ENCODE assay signal across 11 cellular contexts in the genomic region with DNA sequence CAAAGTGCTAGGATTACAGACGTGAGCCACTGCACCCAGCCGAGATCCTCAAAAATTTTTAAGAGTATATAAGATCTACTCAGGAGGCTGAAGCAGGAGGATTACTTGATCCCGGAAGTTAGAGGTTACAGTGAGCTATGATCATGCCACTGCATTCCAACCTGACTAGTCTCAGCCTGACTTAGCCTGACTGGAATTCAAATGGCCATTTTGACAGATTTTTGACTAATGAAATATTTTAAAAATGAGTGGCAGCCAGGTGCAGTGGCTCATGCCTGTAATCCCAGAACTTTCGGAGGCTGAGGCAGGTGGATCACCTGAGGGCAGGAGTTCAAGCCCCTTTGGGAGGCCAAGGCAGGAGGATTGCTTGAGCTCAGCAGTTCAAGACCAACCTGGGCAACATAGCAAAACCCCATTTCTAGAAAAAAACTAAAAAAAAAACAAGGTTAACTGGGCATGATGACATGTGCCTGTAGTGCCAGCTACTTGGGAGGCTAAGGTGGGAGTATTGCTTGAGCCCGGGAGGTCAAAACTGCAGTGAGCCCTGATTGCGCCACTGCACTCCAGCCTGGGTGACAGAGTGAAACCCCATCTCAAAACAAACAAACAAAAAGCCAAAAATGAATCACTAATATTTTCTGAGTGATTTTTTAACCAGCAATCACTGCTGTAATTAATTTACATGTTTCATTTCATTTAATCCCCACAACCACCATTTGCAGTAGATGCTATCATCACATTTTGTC. TPM values are rescaled to one million over a fixed set of nuclear protein-coding genes. Genes with fewer than 3 reads are reported as not detected.
DNase-seq lines count a peak whose midpoint lies in the region; ATAC-seq and TF ChIP-seq lines count a peak whose summit lies in the region.
"Had no signal": no experiment of that assay in that cellular context is flagged by ENCODE, and none has a peak within 500 bp of the region (broad histone marks: within the 10 kb centered on the region; RNA-seq: fewer than 3 reads in every experiment).

No MANE protein-coding gene starts in this region.

- H3F3A ChIP-seq in GM23248 (ENCODE audit: insufficient read depth), result peaks cover 85% of the 10 kb centered on the region

- H3K27ac ChIP-seq in GM23248 (peak overlapping the region; percentile 99), skin epidermis (peak overlapping the region in 15 of 21 experiments; percentile 10 to 93 (median 75))

- H3K9ac ChIP-seq in GM23248, result peak overlapping the region; percentile 90

- no peaks in the 10 kb centered on the region for H3K9me3 Mint-ChIP-seq in activated CD8-positive, alpha-beta memory T cell treated with anti-CD3 and anti-CD28 coated beads, Interleukin-2, amount 10 ng/mL, durations not matched to agents 7 days and 5 days (ENCODE audit: low read depth)
- H3K9me3 Mint-ChIP-seq: activated naive CD4-positive, alpha-beta T cell treated with anti-CD3 and anti-CD28 coated beads, Interleukin-2, amount 10 ng/mL, durations not matched to agents 7 days and 5 days had no signal

- H3K4me2 ChIP-seq in GM23248 (ENCODE audit: unreplicated experiment), result peak overlapping the region; percentile 78

- 20 to 24% methylated on average over 6 of the region's 6 CpGs for whole genome bisulfite sequencing in GM23248 (ENCODE audit: low coverage in 1 of 2, low lambda C conversion rate in 2 of 2, missing lambda C conversion rate in 2 of 2), 2 experiments

- no peak for TF ChIP-seq CTCF in fibroblast of villous mesenchyme (IDR thresholded peaks at IDR 0.05; ENCODE audit: insufficient read depth, low read depth, low read length)

- H3K36me3 ChIP-seq in GM23248 (ENCODE audit: low read depth), result peaks cover 3% of the 10 kb centered on the region; the same call in 1 of the 2 replicates

- in situ Hi-C loops in GM23248 (cut with MboI), result loop anchor here (5.0 kb wide), 1 partner anchor 80 kb away; no protein-coding TSS in a partner anchor

- H3K79me2 ChIP-seq in GM23248 (ENCODE audit: insufficient read depth), result peaks cover 13% of the 10 kb centered on the region; the same call in 1 of the 2 replicates

- H2AFZ ChIP-seq in GM23248, result 0 out of 2 replicates have a peak overlapping the region, but pooled peaks have one; percentile 13

- ATAC-seq in GM21390 (IDR thresholded peaks at IDR 0.05; ENCODE audit: unreplicated experiment) (no peak), GM21576 (IDR thresholded peaks at IDR 0.05; ENCODE audit: unreplicated experiment) (no peak)
- no peak for ATAC-seq in activated CD8-positive, alpha-beta memory T cell treated with anti-CD3 and anti-CD28 coated beads, Interleukin-2, amount 10 ng/mL, durations not matched to agents 7 days and 5 days

- H3K4me1 ChIP-seq in GM23248 (ENCODE audit: insufficient read depth), result peaks cover 83% of the 10 kb centered on the region

- H3K9me3 ChIP-seq in GM23248 (ENCODE audit: low read depth), result no peaks in the 10 kb centered on the region

- no peaks in the 10 kb centered on the region for H3K27me3 ChIP-seq in GM23248 (replicated peaks; ENCODE audit: insufficient read depth)

- no peaks in the 10 kb centered on the region for H3K9me2 ChIP-seq in GM23248 (ENCODE audit: insufficient read depth)

- H3K27me3 Mint-ChIP-seq in activated CD8-positive, alpha-beta memory T cell treated with anti-CD3 and anti-CD28 coated beads, Interleukin-2, amount 10 ng/mL, durations not matched to agents 7 days and 5 days, result no peaks in the 10 kb centered on the region
- H3K27me3 Mint-ChIP-seq: activated naive CD4-positive, alpha-beta T cell treated with anti-CD3 and anti-CD28 coated beads, Interleukin-2, amount 10 ng/mL, durations not matched to agents 7 days and 5 days had no signal

- H3K4me3 ChIP-seq in GM23248, result peak overlapping the region; percentile 64
- no peak overlapping the region for H3K4me3 ChIP-seq in fibroblast of villous mesenchyme (ENCODE audit: low read depth, low read length)
- no peak overlapping the region for H3K4me3 ChIP-seq in skin epidermis

- no peaks in the 10 kb centered on the region for H4K20me1 ChIP-seq in GM23248 (ENCODE audit: insufficient read depth)

- H3K36me3 Mint-ChIP-seq in activated CD8-positive, alpha-beta memory T cell treated with anti-CD3 and anti-CD28 coated beads, Interleukin-2, amount 10 ng/mL, durations not matched to agents 7 days and 5 days, result peaks cover 19% of the 10 kb centered on the region

- H3K27ac Mint-ChIP-seq in activated CD8-positive, alpha-beta memory T cell treated with anti-CD3 and anti-CD28 coated beads, Interleukin-2, amount 10 ng/mL, durations not matched to agents 7 days and 5 days, result no peak overlapping the region
- H3K27ac Mint-ChIP-seq: activated naive CD4-positive, alpha-beta T cell treated with anti-CD3 and anti-CD28 coated beads, Interleukin-2, amount 10 ng/mL, durations not matched to agents 7 days and 5 days had no signal

- CTCF ChIA-PET in activated CD8-positive, alpha-beta memory T cell treated with anti-CD3 and anti-CD28 coated beads, Interleukin-2, amount 10 ng/mL, durations not matched to agents 7 days and 5 days (lab: Charles Lee), result interaction anchor here (1.1 to 7.6 kb wide), 14 partner anchors 7 to 401 kb away, joined by 3 to 72 read pairs (median 6); a partner anchor contains a TSS

- H3K4me3 Mint-ChIP-seq in activated CD8-positive, alpha-beta memory T cell treated with anti-CD3 and anti-CD28 coated beads, Interleukin-2, amount 10 ng/mL, durations not matched to agents 7 days and 5 days, result no peak overlapping the region
- H3K4me3 Mint-ChIP-seq: activated naive CD4-positive, alpha-beta T cell treated with anti-CD3 and anti-CD28 coated beads, Interleukin-2, amount 10 ng/mL, durations not matched to agents 7 days and 5 days had no signal

- peaks cover 32% of the 10 kb centered on the region for H3K4me1 Mint-ChIP-seq in activated CD8-positive, alpha-beta memory T cell treated with anti-CD3 and anti-CD28 coated beads, Interleukin-2, amount 10 ng/mL, durations not matched to agents 7 days and 5 days

- DNase-seq in GM23248 (peak; percentile 86), SW 1271 (lab: John Stamatoyannopoulos, UW) (peak; percentile 55 to 80), fibroblast of villous mesenchyme (ENCODE audit: low read depth) (peak; percentile 51), SIG-M5 (lab: John Stamatoyannopoulos, UW) (no peak)
- no peak for DNase-seq in activated CD8-positive, alpha-beta memory T cell treated with anti-CD3 and anti-CD28 coated beads, Interleukin-2, amount 10 ng/mL, durations not matched to agents 7 days and 5 days
- DNase-seq: activated CD4-positive, alpha-beta T cell treated with anti-CD3 and anti-CD28 coated beads, Interleukin-2, amount 50 U/mL, for 4 hours; activated naive CD4-positive, alpha-beta T cell treated with anti-CD3 and anti-CD28 coated beads, Interleukin-2, amount 10 ng/mL, durations not matched to agents 7 days and 5 days; NCI-H1105 had no signal

RNA-seq across cellular contexts. Expression of a gene that starts 16.6 kb away (rescaled TPM):
- total RNA-seq in GM23248 (2014; rRNA removed; shearing (Covaris generic)), result 52.2 and 126 TPM in 2 replicates
- 278 and 296 TPM in 2 replicates for polyA plus RNA-seq in GM23248 (2016; fragmentation: Nextera tagmentation; extraction: Ambion mirVana)
- total RNA-seq in fibroblast of villous mesenchyme, result 44.9 and 59.6 TPM in 2 replicates
- 10 to 100 TPM; 72.6 to 78.1 TPM for total RNA-seq in activated CD8-positive, alpha-beta memory T cell treated with anti-CD3 and anti-CD28 coated beads, Interleukin-2, amount 10 ng/mL, durations not matched to agents 7 days and 5 days

RNA-seq across cellular contexts. Expression of a gene that starts 29.9 kb away (rescaled TPM):
- 134 and 153 TPM in 2 replicates for total RNA-seq in GM23248 (2014; rRNA removed; shearing (Covaris generic))
- 189 and 190 TPM in 2 replicates for polyA plus RNA-seq in GM23248 (2016; fragmentation: Nextera tagmentation; extraction: Ambion mirVana)
- total RNA-seq in fibroblast of villous mesenchyme, result 146 and 244 TPM in 2 replicates
- total RNA-seq in activated CD8-positive, alpha-beta memory T cell treated with anti-CD3 and anti-CD28 coated beads, Interleukin-2, amount 10 ng/mL, durations not matched to agents 7 days and 5 days, result 100 to 1,000 TPM; 192 to 279 TPM

RNA-seq across cellular contexts. Expression of a gene that starts 55.1 kb away (rescaled TPM):
- total RNA-seq in GM23248 (2014; rRNA removed; shearing (Covaris generic)), result 5,563 and 6,520 TPM in 2 replicates
- polyA plus RNA-seq in GM23248 (2016; fragmentation: Nextera tagmentation; extraction: Ambion mirVana), result 20,092 and 20,398 TPM in 2 replicates
- 1,969 and 2,230 TPM in 2 replicates for total RNA-seq in fibroblast of villous mesenchyme
- under 1 TPM; 0.18 to 0.37 TPM for total RNA-seq in activated CD8-positive, alpha-beta memory T cell treated with anti-CD3 and anti-CD28 coated beads, Interleukin-2, amount 10 ng/mL, durations not matched to agents 7 days and 5 days

Comparison
In these comparisons a context has a peak if more than half of its experiments do, and no peak if none do; other contexts are left out.
1. DNase-seq: peak in GM23248 (single experiment), SW 1271 (2 of 2) and fibroblast of villous mesenchyme (single experiment); none in activated CD8-positive, alpha-beta memory T cell treated with anti-CD3 and anti-CD28 coated beads, Interleukin-2, amount 10 ng/mL, durations not matched to agents 7 days and 5 days (single experiment) and SIG-M5 (single experiment).
2. RNA of a gene that starts 55.1 kb away (total RNA-seq): 5,563 to 6,520 TPM in GM23248 and 1,969 to 2,230 TPM in fibroblast of villous mesenchyme; 0.18 to 0.37 TPM in activated CD8-positive, alpha-beta memory T cell treated with anti-CD3 and anti-CD28 coated beads, Interleukin-2, amount 10 ng/mL, durations not matched to agents 7 days and 5 days; every median in the first group is over 1,000 times any median in the second.